Comparison of ENCODE assay signal across 24 cellular contexts in the genomic region with DNA sequence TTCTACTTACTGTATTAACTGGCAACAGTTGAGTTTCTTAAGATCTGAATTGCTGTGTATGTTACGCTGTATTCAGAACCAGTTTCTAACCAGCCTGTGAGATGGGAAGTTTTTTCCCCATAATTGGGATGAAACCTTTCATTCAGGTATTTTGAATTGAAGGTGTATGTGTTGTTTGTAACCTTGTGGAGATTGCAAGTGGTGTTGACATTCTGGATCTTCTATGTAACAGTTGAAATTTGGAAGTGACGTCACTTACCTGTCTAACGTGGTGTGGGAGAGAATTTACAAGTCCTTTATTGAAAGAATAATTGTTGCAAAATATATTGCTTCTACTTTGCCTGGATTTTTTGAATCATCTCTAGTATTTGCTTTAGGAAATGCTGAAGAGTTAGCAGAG. TPM values are rescaled to one million over a fixed set of nuclear protein-coding genes. Genes with fewer than 3 reads are reported as not detected.
DNase-seq lines count a peak whose midpoint lies in the region; TF ChIP-seq lines count a peak whose summit lies in the region.
"Had no signal": no experiment of that assay in that cellular context is flagged by ENCODE, and none has a peak within 500 bp of the region (broad histone marks: within the 10 kb centered on the region; RNA-seq: fewer than 3 reads in every experiment).

No MANE protein-coding gene starts in this region.

- H2BK15ac ChIP-seq in neuronal stem cell (ENCODE audit: low read length), result no peak overlapping the region

- peak overlapping the region; percentile 2 for H3K4me3 ChIP-seq in Loucy (ENCODE audit: low read length, poor library complexity, severe bottlenecking)
- H3K4me3 ChIP-seq in neuronal stem cell (ENCODE audit: low read length in 2 of 2), result no peak overlapping the region
- H3K4me3 ChIP-seq: heart right ventricle, upper lobe of left lung had no signal

- H4K8ac ChIP-seq in neuronal stem cell (ENCODE audit: low read depth, low read length), result no peak overlapping the region

- H3K79me1 ChIP-seq in neuronal stem cell (ENCODE audit: low read depth, low read length), result peaks cover 2% of the 10 kb centered on the region

- no peaks in the 10 kb centered on the region for H3K9me2 ChIP-seq in Loucy (replicated peaks; ENCODE audit: low read depth, low read length)

- peaks cover 53% of the 10 kb centered on the region for H3K79me2 ChIP-seq in Loucy (ENCODE audit: insufficient read depth, low read length)
- H3K79me2 ChIP-seq: parathyroid adenoma had no signal

- H3K9ac ChIP-seq in Loucy (ENCODE audit: low read depth, low read length, poor library complexity, severe bottlenecking) (no peak overlapping the region), neuronal stem cell (ENCODE audit: low read depth, low read length, poor library complexity) (no peak overlapping the region)
- H3K9ac ChIP-seq: parathyroid adenoma had no signal

- H3K27me3 Mint-ChIP-seq in activated CD4-positive, alpha-beta T cell treated with anti-CD3 and anti-CD28 coated beads, Interleukin-2, amount 10 ng/mL, durations not matched to agents 24 days and 14 days, result no peaks in the 10 kb centered on the region
- H3K27me3 Mint-ChIP-seq in activated T-helper 1 cell treated with anti-CD3 and anti-CD28 coated beads, Interleukin-12 subunit alpha, Interleukin-12 subunit beta, Interleukin-2, Interleukin-4 antibody, amounts not matched to agents 30 ng/mL and 10 ng/mL and 1 ng/mL, durations not matched to agents 14 hours and 24 hours and 36 hours (ENCODE audit: insufficient read depth), result no peaks in the 10 kb centered on the region
- H3K27me3 Mint-ChIP-seq: naive thymus-derived CD8-positive, alpha-beta T cell had no signal

- no peak overlapping the region for H3K23ac ChIP-seq in neuronal stem cell (ENCODE audit: low read depth, low read length, poor library complexity)

- POLR2A ChIA-PET in GM10248 (lab: Yijun Ruan, JAX), result interaction anchor here (0.7 kb wide), 2 partner anchors 12 to 531 kb away, joined by 3 to 4 read pairs; no protein-coding TSS in a partner anchor

- peaks cover 9% of the 10 kb centered on the region for H3K27me3 ChIP-seq in Loucy (ENCODE audit: insufficient read depth, low read length, poor library complexity, severe bottlenecking)
- H3K27me3 ChIP-seq in neuronal stem cell (ENCODE audit: control insufficient read depth in 3 of 3, insufficient read depth in 3 of 3, low read depth in 1 of 3, low read length in 3 of 3), result no peaks in the 10 kb centered on the region
- H3K27me3 ChIP-seq: BE2C, brain microvascular endothelial cell, heart right ventricle, upper lobe of left lung had no signal

- H3K4me1 ChIP-seq in Loucy (ENCODE audit: insufficient read depth, low read length, poor library complexity, severe bottlenecking), result peaks cover 18% of the 10 kb centered on the region
- peaks cover 3 to 14% of the 10 kb centered on the region in 2 donors for H3K4me1 ChIP-seq in neuronal stem cell (ENCODE audit: control insufficient read depth in 2 of 2, insufficient read depth in 1 of 2, low read depth in 1 of 2, low read length in 2 of 2)

- H3K14ac ChIP-seq in neuronal stem cell (ENCODE audit: low read length), result no peak overlapping the region

- H3K4me1 Mint-ChIP-seq in activated CD4-positive, alpha-beta T cell treated with anti-CD3 and anti-CD28 coated beads, Interleukin-2, amount 10 ng/mL, durations not matched to agents 24 days and 14 days, result peaks cover 51% of the 10 kb centered on the region
- H3K4me1 Mint-ChIP-seq in activated T-helper 1 cell treated with anti-CD3 and anti-CD28 coated beads, Interleukin-12 subunit alpha, Interleukin-12 subunit beta, Interleukin-2, Interleukin-4 antibody, amounts not matched to agents 30 ng/mL and 10 ng/mL and 1 ng/mL, durations not matched to agents 14 hours and 24 hours and 36 hours (ENCODE audit: low read depth), result peaks cover 72% of the 10 kb centered on the region

- peak overlapping the region; percentile 2 for H3K27ac Mint-ChIP-seq in activated CD4-positive, alpha-beta T cell treated with anti-CD3 and anti-CD28 coated beads, Interleukin-2, amount 10 ng/mL, durations not matched to agents 24 days and 14 days
- peak overlapping the region; percentile 2 for H3K27ac Mint-ChIP-seq in activated T-helper 1 cell treated with anti-CD3 and anti-CD28 coated beads, Interleukin-12 subunit alpha, Interleukin-12 subunit beta, Interleukin-2, Interleukin-4 antibody, amounts not matched to agents 30 ng/mL and 10 ng/mL and 1 ng/mL, durations not matched to agents 14 hours and 24 hours and 36 hours
- H3K27ac Mint-ChIP-seq: activated T-cell treated with anti-CD3 and anti-CD28 coated beads, Interleukin-2, amount 50 U/mL, for 72 hours had no signal

- no peak overlapping the region for H3K4me3 Mint-ChIP-seq in activated CD4-positive, alpha-beta T cell treated with anti-CD3 and anti-CD28 coated beads, Interleukin-2, amount 10 ng/mL, durations not matched to agents 24 days and 14 days
- H3K4me3 Mint-ChIP-seq in activated T-helper 1 cell treated with anti-CD3 and anti-CD28 coated beads, Interleukin-12 subunit alpha, Interleukin-12 subunit beta, Interleukin-2, Interleukin-4 antibody, amounts not matched to agents 30 ng/mL and 10 ng/mL and 1 ng/mL, durations not matched to agents 14 hours and 24 hours and 36 hours, result no peak overlapping the region
- H3K4me3 Mint-ChIP-seq: activated T-cell treated with anti-CD3 and anti-CD28 coated beads, Interleukin-2, amount 50 U/mL, for 72 hours; naive thymus-derived CD8-positive, alpha-beta T cell had no signal

- H3K9me3 ChIP-seq in Loucy (ENCODE audit: insufficient read depth, low read depth, low read length) (no peaks in the 10 kb centered on the region), neuronal stem cell (replicated peaks in 1 of 2; ENCODE audit: control insufficient read depth in 2 of 2, insufficient read depth in 1 of 2, low read depth in 1 of 2, low read length in 2 of 2) (no peaks in the 10 kb centered on the region)
- H3K9me3 ChIP-seq: BE2C, Caco-2, heart right ventricle, upper lobe of left lung had no signal

- H2AK5ac ChIP-seq in neuronal stem cell (ENCODE audit: low read depth, low read length), result no peak overlapping the region

- no peak overlapping the region for H2AFZ ChIP-seq in Loucy (ENCODE audit: low read length)
- no peak overlapping the region for H2AFZ ChIP-seq in neuronal stem cell (ENCODE audit: low read length)
- H2AFZ ChIP-seq: parathyroid adenoma had no signal

- H2BK5ac ChIP-seq in neuronal stem cell (ENCODE audit: low read length), result no peak overlapping the region

- no peak for DNase-seq in activated CD4-positive, alpha-beta T cell treated with anti-CD3 and anti-CD28 coated beads, Interleukin-2, amount 10 ng/mL, durations not matched to agents 24 days and 14 days
- DNase-seq in activated CD4-positive, alpha-beta T cell treated with anti-CD3 and anti-CD28 coated beads, Interleukin-2, amount 50 U/mL, for 4 hours, result no peak
- DNase-seq in activated T-helper 1 cell treated with anti-CD3 and anti-CD28 coated beads, Interleukin-12 subunit alpha, Interleukin-12 subunit beta, Interleukin-2, Interleukin-4 antibody, amounts not matched to agents 30 ng/mL and 10 ng/mL and 1 ng/mL, durations not matched to agents 14 hours and 24 hours and 36 hours (ENCODE audit: low spot score), result no peak
- DNase-seq in neuronal stem cell (ENCODE audit: low spot score) (no peak), NCI-H345 treated with DMSO at 0.1 percent for 48 hours (lab: John Stamatoyannopoulos, UW; ENCODE audit: unreplicated experiment) (no peak), COLO829 (ENCODE audit: low spot score) (no peak), GM10248 (ENCODE audit: extremely low spot score) (no peak)
- DNase-seq: activated CD4-positive, CD25-positive, alpha-beta regulatory T cell; activated T-cell treated with anti-CD3 and anti-CD28 coated beads, Interleukin-2, amount 50 U/mL, for 72 hours; BE2C; brain microvascular endothelial cell; Caco-2; effector CD4-positive, alpha-beta T cell; heart right ventricle; left cardiac atrium; naive thymus-derived CD8-positive, alpha-beta T cell; NCI-H1105 treated with DMSO at 0.1 percent for 48 hours; NCI-H2081 treated with DMSO at 0.1 percent for 48 hours; NCI-H510A; NK-92 treated with Interleukin-12 subunit alpha and Interleukin-12 subunit beta, amount 100 ng/mL, for 24 hours; right cardiac atrium; upper lobe of left lung had no signal

- peaks cover 58% of the 10 kb centered on the region for H4K20me1 ChIP-seq in Loucy (ENCODE audit: insufficient read depth, low read length, poor library complexity, severe bottlenecking)

- intact Hi-C loops in activated CD4-positive, alpha-beta T cell treated with anti-CD3 and anti-CD28 coated beads, Interleukin-2, amount 10 ng/mL, durations not matched to agents 24 days and 14 days (cut with micrococcal nuclease), result loop anchor here (10.0 kb wide), 3 partner anchors 727 to 1067 kb away; a partner anchor contains a TSS
- intact Hi-C loops in activated T-helper 1 cell treated with anti-CD3 and anti-CD28 coated beads, Interleukin-12 subunit alpha, Interleukin-12 subunit beta, Interleukin-2, Interleukin-4 antibody, amounts not matched to agents 30 ng/mL and 10 ng/mL and 1 ng/mL, durations not matched to agents 14 hours and 24 hours and 36 hours (cut with micrococcal nuclease), result loop anchor here (10.0 kb wide), 4 partner anchors 837 to 1887 kb away; a partner anchor contains a TSS

- H3K36me3 ChIP-seq in Loucy (ENCODE audit: insufficient read depth, low read length) (peaks cover 53% of the 10 kb centered on the region), neuronal stem cell (replicated peaks in 1 of 2; ENCODE audit: control insufficient read depth in 2 of 2, insufficient read depth in 2 of 2, low read length in 2 of 2) (peaks cover 29 to 56% of the 10 kb centered on the region in 2 donors)

- H2BK120ac ChIP-seq in neuronal stem cell (ENCODE audit: low read depth, low read length), result no peak overlapping the region

- no peak overlapping the region for H4K91ac ChIP-seq in neuronal stem cell (ENCODE audit: low read depth, low read length, poor library complexity)

- peaks cover 12% of the 10 kb centered on the region; the same call in 1 of the 2 replicates for H3F3A ChIP-seq in Loucy (ENCODE audit: low read depth)

- H3K4ac ChIP-seq in neuronal stem cell (ENCODE audit: low read length), result no peak overlapping the region

- no peak overlapping the region for H2BK12ac ChIP-seq in neuronal stem cell (ENCODE audit: low read length)

- H3K9me3 Mint-ChIP-seq in activated CD4-positive, alpha-beta T cell treated with anti-CD3 and anti-CD28 coated beads, Interleukin-2, amount 10 ng/mL, durations not matched to agents 24 days and 14 days, result no peaks in the 10 kb centered on the region
- no peaks in the 10 kb centered on the region for H3K9me3 Mint-ChIP-seq in activated T-helper 1 cell treated with anti-CD3 and anti-CD28 coated beads, Interleukin-12 subunit alpha, Interleukin-12 subunit beta, Interleukin-2, Interleukin-4 antibody, amounts not matched to agents 30 ng/mL and 10 ng/mL and 1 ng/mL, durations not matched to agents 14 hours and 24 hours and 36 hours
- H3K9me3 Mint-ChIP-seq: activated T-cell treated with anti-CD3 and anti-CD28 coated beads, Interleukin-2, amount 50 U/mL, for 72 hours; naive thymus-derived CD8-positive, alpha-beta T cell had no signal

- H3K27ac ChIP-seq in neuronal stem cell (replicated peaks; ENCODE audit: low read length), result peak overlapping the region; percentile 22
- H3K27ac ChIP-seq: brain microvascular endothelial cell, heart right ventricle, parathyroid adenoma, upper lobe of left lung had no signal

- H3K36me3 Mint-ChIP-seq in activated CD4-positive, alpha-beta T cell treated with anti-CD3 and anti-CD28 coated beads, Interleukin-2, amount 10 ng/mL, durations not matched to agents 24 days and 14 days (ENCODE audit: low read depth), result peaks cover 57% of the 10 kb centered on the region
- H3K36me3 Mint-ChIP-seq in activated T-helper 1 cell treated with anti-CD3 and anti-CD28 coated beads, Interleukin-12 subunit alpha, Interleukin-12 subunit beta, Interleukin-2, Interleukin-4 antibody, amounts not matched to agents 30 ng/mL and 10 ng/mL and 1 ng/mL, durations not matched to agents 14 hours and 24 hours and 36 hours (ENCODE audit: low read depth), result peaks cover 58% of the 10 kb centered on the region

- TF ChIP-seq CTCF in Loucy (conservative IDR thresholded peaks at IDR 0.05; ENCODE audit: low read length) (no peak), GM10248 (IDR thresholded peaks at IDR 0.05; ENCODE audit: control extremely low read depth, extremely low read depth, low read depth, missing control alignments) (no peak)

- CTCF ChIA-PET in GM10248 (lab: Yijun Ruan, JAX), result no interaction called here

- no CpG with 5 or more reads among the region's 3 CpGs for WGBS in neuronal stem cell (ENCODE audit: extremely low coverage in 2 of 2, insufficient read length in 2 of 2, insufficient replicate concordance in 1 of 2), 2 donors

- H3K4me2 ChIP-seq in Loucy (ENCODE audit: low read depth, low read length, poor library complexity, severe bottlenecking) (peak overlapping the region; percentile 96), neuronal stem cell (ENCODE audit: insufficient read depth, low read length, poor library complexity, severe bottlenecking) (no peak overlapping the region)

- H3K18ac ChIP-seq in neuronal stem cell (ENCODE audit: low read length), result no peak overlapping the region

RNA-seq across cellular contexts. Expression of a gene that starts 5.5 kb away (rescaled TPM):
- total RNA-seq in activated CD4-positive, alpha-beta T cell treated with anti-CD3 and anti-CD28 coated beads, Interleukin-2, amount 10 ng/mL, durations not matched to agents 24 days and 14 days, result 2,022 and 2,040 TPM in 2 replicates
- 1,823 and 1,852 TPM in 2 replicates for total RNA-seq in activated T-helper 1 cell treated with anti-CD3 and anti-CD28 coated beads, Interleukin-12 subunit alpha, Interleukin-12 subunit beta, Interleukin-2, Interleukin-4 antibody, amounts not matched to agents 30 ng/mL and 10 ng/mL and 1 ng/mL, durations not matched to agents 14 hours and 24 hours and 36 hours
- polyA plus RNA-seq in neuronal stem cell (2013, experiment 1 of 2), result 728 TPM
- polyA plus RNA-seq in neuronal stem cell (2013, experiment 2 of 2), result 721 TPM

RNA-seq across cellular contexts. Expression of a gene that starts 38.3 kb away (rescaled TPM):
- total RNA-seq in activated CD4-positive, alpha-beta T cell treated with anti-CD3 and anti-CD28 coated beads, Interleukin-2, amount 10 ng/mL, durations not matched to agents 24 days and 14 days, result 18.2 and 19.2 TPM in 2 replicates
- total RNA-seq in activated T-helper 1 cell treated with anti-CD3 and anti-CD28 coated beads, Interleukin-12 subunit alpha, Interleukin-12 subunit beta, Interleukin-2, Interleukin-4 antibody, amounts not matched to agents 30 ng/mL and 10 ng/mL and 1 ng/mL, durations not matched to agents 14 hours and 24 hours and 36 hours, result 15.9 and 17.9 TPM in 2 replicates
- 26.0 TPM for polyA plus RNA-seq in neuronal stem cell (2013, experiment 1 of 2)
- 28.0 TPM for polyA plus RNA-seq in neuronal stem cell (2013, experiment 2 of 2)
